Comparison of ENCODE assay signal across 1 cellular context in genomic region chr21:44286716-44287632, GRCh38.
TF ChIP-seq lines count a peak whose summit lies in the region.

No MANE protein-coding gene starts in this region.

TF ChIP-seq in GM12878, 131 proteins besides CTCF, POLR2A, EP300 and RAD21:
- TF ChIP-seq SPI1 (IDR thresholded peaks at IDR 0.05; ENCODE audit: borderline replicate concordance, insufficient read depth, low read depth, low read length): peak; percentile 42; the same call in 1 of the 2 replicates
- TF ChIP-seq BACH1 (IDR thresholded peaks at IDR 0.05; ENCODE audit: borderline replicate concordance): no peak
TF ChIP-seq in GM12878: peak in this region for 1.
